2 cellular contexts compared by ENCODE assay signal in genomic region chr1:156097499-156098178, GRCh38.
TF ChIP-seq lines count a peak whose summit lies in the region.

No MANE protein-coding gene starts in this region.

TF ChIP-seq in HCT116, 20 proteins besides CTCF, POLR2A, EP300 and RAD21:
- no peak for TF ChIP-seq FOSL1 (IDR thresholded peaks at IDR 0.05; ENCODE audit: low read depth)
- no peak for TF ChIP-seq YY1 (IDR thresholded peaks at IDR 0.05; ENCODE audit: extremely low read depth, insufficient replicate concordance, low read depth, low read length)
- TF ChIP-seq TCF7L2 (IDR thresholded peaks at IDR 0.05; ENCODE audit: borderline replicate concordance, extremely low read depth, insufficient read depth, insufficient read length) = no peak
- TF ChIP-seq CEBPB (IDR thresholded peaks at IDR 0.05; ENCODE audit: low read depth) = no peak
- TF ChIP-seq ZFX (IDR thresholded peaks at IDR 0.05) = 0 out of 2 replicates have a peak, but pooled peaks have one; percentile 13
- TF ChIP-seq SP1 (IDR thresholded peaks at IDR 0.05; ENCODE audit: low read depth) = no peak
- no peak for TF ChIP-seq POLR2AphosphoS5 (IDR thresholded peaks at IDR 0.05; ENCODE audit: low read depth, low read length)

TF ChIP-seq in GM12878, 131 proteins besides CTCF, POLR2A, EP300 and RAD21:
- peak; percentile 11 for TF ChIP-seq KLF5 (IDR thresholded peaks at IDR 0.05; ENCODE audit: partially characterized antibody)
- TF ChIP-seq MEF2A (IDR thresholded peaks at IDR 0.05; ENCODE audit: insufficient read depth, low read depth, low read length) = 0 out of 2 replicates have a peak, but pooled peaks have one; percentile 30
- peak; percentile 18 for TF ChIP-seq BACH1 (IDR thresholded peaks at IDR 0.05; ENCODE audit: borderline replicate concordance)
- peak; percentile 76 for TF ChIP-seq IKZF1 (conservative IDR thresholded peaks at IDR 0.05)
- TF ChIP-seq IKZF2 (IDR thresholded peaks at IDR 0.05) = peak; percentile 77
- peak; percentile 35; the same call in 1 of the 2 replicates for TF ChIP-seq DPF2 (IDR thresholded peaks at IDR 0.05)
- TF ChIP-seq BCL3 (IDR thresholded peaks at IDR 0.05; ENCODE audit: borderline replicate concordance, insufficient read depth, low read depth, low read length, poor library complexity, severe bottlenecking) = peak; percentile 82
- TF ChIP-seq MTA2 (IDR thresholded peaks at IDR 0.05; ENCODE audit: low read depth) = peak; percentile 68
- peak; percentile 85 for TF ChIP-seq ZNF687 (IDR thresholded peaks at IDR 0.05)
- no peak for TF ChIP-seq USF2 (IDR thresholded peaks at IDR 0.05; ENCODE audit: borderline replicate concordance, low read depth, low read length)
- peak; percentile 60 for TF ChIP-seq POLR2AphosphoS5 (IDR thresholded peaks at IDR 0.05; ENCODE audit: low read length)
- TF ChIP-seq JUNB (IDR thresholded peaks at IDR 0.05) = peak; percentile 90
- peak; percentile 88; the same call in 1 of the 2 replicates for TF ChIP-seq BCL11A (IDR thresholded peaks at IDR 0.05; ENCODE audit: low read depth, low read length)
- TF ChIP-seq RCOR1 (conservative IDR thresholded peaks at IDR 0.05; ENCODE audit: low read depth, low read length) = no peak
- TF ChIP-seq ZNF622 (IDR thresholded peaks at IDR 0.05) = no peak
- no peak for TF ChIP-seq MEF2B (IDR thresholded peaks at IDR 0.05; ENCODE audit: partially characterized antibody, poor library complexity, severe bottlenecking)
- peak; percentile 65; the same call in 1 of the 2 replicates for TF ChIP-seq TBL1XR1 (IDR thresholded peaks at IDR 0.05; ENCODE audit: low read depth, low read length)
- TF ChIP-seq POU2F2 (IDR thresholded peaks at IDR 0.05; ENCODE audit: borderline replicate concordance, low read depth, low read length) = peak; percentile 71; the same call in 2 of the 3 replicates
- TF ChIP-seq ETV6 (conservative IDR thresholded peaks at IDR 0.05 in 1 of 2, IDR thresholded peaks at IDR 0.05 in 1 of 2; ENCODE audit: borderline replicate concordance in 1 of 2, low read depth in 1 of 2) = peak in 1 of 2 experiments; percentile 67; a peak in 1 of 4 replicates
- TF ChIP-seq SP1 (IDR thresholded peaks at IDR 0.05; ENCODE audit: low read depth, low read length) = peak; percentile 73
- TF ChIP-seq PAX5 (IDR thresholded peaks at IDR 0.05; ENCODE audit: borderline replicate concordance, low read depth, low read length) = peak; percentile 92
- TF ChIP-seq SMARCA5 (IDR thresholded peaks at IDR 0.05) = 0 out of 2 replicates have a peak, but pooled peaks have one; percentile 62
- peak; percentile 35; the same call in 1 of the 2 replicates for TF ChIP-seq GATAD2B (conservative IDR thresholded peaks at IDR 0.05; ENCODE audit: low read depth)
- peak; percentile 83 for TF ChIP-seq RELB (IDR thresholded peaks at IDR 0.05; ENCODE audit: low read depth)
- TF ChIP-seq CUX1 (IDR thresholded peaks at IDR 0.05; ENCODE audit: insufficient replicate concordance, low read depth, low read length) = no peak
- TF ChIP-seq TCF12 (IDR thresholded peaks at IDR 0.05; ENCODE audit: low read depth, low read length) = peak; percentile 81; the same call in 1 of the 2 replicates
- TF ChIP-seq ZBED1 (IDR thresholded peaks at IDR 0.05; ENCODE audit: borderline replicate concordance) = peak; percentile 82; the same call in 1 of the 2 replicates
- TF ChIP-seq HSF1 (IDR thresholded peaks at IDR 0.05; ENCODE audit: low read depth, low read length) = no peak
- peak; percentile 74; the same call in 1 of the 2 replicates for TF ChIP-seq IRF4 (IDR thresholded peaks at IDR 0.05; ENCODE audit: low read depth, low read length)
- no peak for TF ChIP-seq KDM1A (IDR thresholded peaks at IDR 0.05; ENCODE audit: borderline replicate concordance)
- TF ChIP-seq RELA (IDR thresholded peaks at IDR 0.05; ENCODE audit: borderline replicate concordance, partially characterized antibody) = peak; percentile 90
- TF ChIP-seq BHLHE40 (IDR thresholded peaks at IDR 0.05; ENCODE audit: borderline replicate concordance in 1 of 2, low read depth in 2 of 2, low read length in 1 of 2) = peak; percentile 41 to 55; a peak in 2 of 4 replicates
- 0 out of 2 replicates have a peak, but pooled peaks have one; percentile 16 for TF ChIP-seq BMI1 (IDR thresholded peaks at IDR 0.05; ENCODE audit: borderline replicate concordance)
- peak; percentile 56; the same call in 1 of the 2 replicates for TF ChIP-seq ATF7 (IDR thresholded peaks at IDR 0.05; ENCODE audit: low read depth)
- TF ChIP-seq NBN (IDR thresholded peaks at IDR 0.05) = peak; percentile 40; the same call in 1 of the 2 replicates
- 0 out of 2 replicates have a peak, but pooled peaks have one; percentile 41 for TF ChIP-seq TCF3 (IDR thresholded peaks at IDR 0.05; ENCODE audit: borderline replicate concordance, insufficient read depth, low read depth, low read length)
- TF ChIP-seq NR2C2 (IDR thresholded peaks at IDR 0.05; ENCODE audit: borderline replicate concordance, control insufficient read depth, insufficient read length, low read depth) = no peak
- no peak for TF ChIP-seq FOXK2 (IDR thresholded peaks at IDR 0.05)
- TF ChIP-seq ELK1 (IDR thresholded peaks at IDR 0.05; ENCODE audit: low read depth, low read length) = no peak
- peak; percentile 94 for TF ChIP-seq EED (IDR thresholded peaks at IDR 0.05; ENCODE audit: low read depth)
- peak in 1 of 2 experiments; percentile 40; a peak in 1 of 3 replicates for TF ChIP-seq EGR1 (IDR thresholded peaks at IDR 0.05; ENCODE audit: borderline replicate concordance in 1 of 2, low read depth in 2 of 2, low read length in 2 of 2)
- TF ChIP-seq CREM (IDR thresholded peaks at IDR 0.05; ENCODE audit: low read depth) = peak; percentile 83
TF ChIP-seq in GM12878: peak in this region for 32.
